24 cellular contexts compared by ENCODE assay signal in the genomic region with DNA sequence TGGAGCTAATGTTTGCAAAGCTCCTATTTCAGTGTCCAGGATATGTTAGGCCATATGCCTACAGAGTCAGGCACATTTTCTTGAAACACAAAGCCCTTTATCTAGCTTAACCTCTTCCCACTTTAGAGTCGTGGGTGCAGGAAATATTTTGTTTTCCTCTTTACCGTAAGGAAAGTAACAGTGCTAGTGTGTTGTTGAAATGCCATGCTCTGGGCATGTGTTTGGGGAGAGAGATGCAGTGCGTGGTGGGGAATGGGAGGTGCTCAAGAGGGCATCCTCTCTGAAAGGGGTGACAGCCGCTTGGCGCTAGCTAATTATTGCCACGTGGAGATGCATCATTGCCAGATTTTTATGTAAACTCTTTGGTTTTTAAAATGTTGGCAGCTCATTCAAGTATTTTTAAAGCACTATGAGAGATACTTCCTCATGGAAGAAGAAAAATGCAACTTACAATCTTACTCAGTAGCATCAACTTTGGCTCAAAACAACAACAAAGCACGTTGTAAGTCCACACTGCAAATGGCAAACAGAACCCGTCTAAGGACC.
"Had no signal": no experiment of that assay in that cellular context is flagged by ENCODE, and none has a peak within 500 bp of the region (broad histone marks: within the 10 kb centered on the region; RNA-seq: fewer than 3 reads in every experiment).

No MANE protein-coding gene starts in this region.

- H3K27ac ChIP-seq: adrenal gland, WERI-Rb-1 had no signal

- ATAC-seq: activated CD8-positive, alpha-beta T cell treated with anti-CD3 and anti-CD28 coated beads, Interleukin-2, amount 10 ng/mL, durations not matched to agents 7 days and 5 days; K562; T-cell had no signal

- H3K36me3 ChIP-seq: adrenal gland, WERI-Rb-1 had no signal

- H3K27ac Mint-ChIP-seq: activated CD8-positive, alpha-beta T cell treated with anti-CD3 and anti-CD28 coated beads, Interleukin-2, amount 10 ng/mL, durations not matched to agents 7 days and 5 days; activated naive CD8-positive, alpha-beta T cell treated with anti-CD3 and anti-CD28 coated beads, Interleukin-2, amount 10 ng/mL, durations not matched to agents 7 days and 5 days; T-cell had no signal

- H3K27me3 ChIP-seq: adrenal gland had no signal

- DNase-seq: activated CD4-positive, alpha-beta T cell treated with anti-CD3 and anti-CD28 coated beads for 48 hours; activated CD4-positive, alpha-beta T cell treated with anti-CD3 and anti-CD28 coated beads, Interleukin-2, amount 50 U/mL, for 4 hours; activated CD4-positive, CD25-positive, alpha-beta regulatory T cell treated with anti-CD3 and anti-CD28 coated beads, Interleukin-2, amount 50 U/mL, for 72 hours; activated CD8-positive, alpha-beta memory T cell treated with anti-CD3 and anti-CD28 coated beads, Interleukin-2, amount 50 U/mL, for 48 hours; activated CD8-positive, alpha-beta T cell treated with anti-CD3 and anti-CD28 coated beads, Interleukin-2, amount 10 ng/mL, durations not matched to agents 7 days and 5 days; activated naive CD4-positive, alpha-beta T cell treated with anti-CD3 and anti-CD28 coated beads, Interleukin-2, amount 50 U/mL, for 16 hours; activated naive CD8-positive, alpha-beta T cell treated with anti-CD3 and anti-CD28 coated beads, Interleukin-2, amount 10 ng/mL, durations not matched to agents 7 days and 5 days; activated T-cell treated with anti-CD3 and anti-CD28 coated beads, Interleukin-2, amount 50 U/mL, for 1 hour; adrenal gland; anterior cingulate cortex; central memory CD4-positive, alpha-beta T cell; Karpas-422; NCI-H1105 treated with DMSO at 0.1 percent for 48 hours; NCI-H1436 treated with DMSO at 0.1 percent for 48 hours; NCI-H187; NCI-H2081; NCI-H2171 treated with DMSO at 0.1 percent for 48 hours; NCI-H226; NCI-H526; NK-92 treated with Interleukin-12 subunit alpha and Interleukin-12 subunit beta, amount 100 ng/mL, for 24 hours; SHP77; T-cell; WERI-Rb-1 had no signal

- H3K4me3 ChIP-seq: adrenal gland, K562 had no signal

- H3K4me3 Mint-ChIP-seq: activated CD8-positive, alpha-beta T cell treated with anti-CD3 and anti-CD28 coated beads, Interleukin-2, amount 10 ng/mL, durations not matched to agents 7 days and 5 days; activated naive CD8-positive, alpha-beta T cell treated with anti-CD3 and anti-CD28 coated beads, Interleukin-2, amount 10 ng/mL, durations not matched to agents 7 days and 5 days; T-cell had no signal

- H3K27me3 Mint-ChIP-seq: activated naive CD8-positive, alpha-beta T cell treated with anti-CD3 and anti-CD28 coated beads, Interleukin-2, amount 10 ng/mL, durations not matched to agents 7 days and 5 days; T-cell had no signal

- H3K9me3 Mint-ChIP-seq: T-cell had no signal

- H3K9me3 ChIP-seq: adrenal gland had no signal
